ENCODE assay signal across 9 cellular contexts in the genomic region with DNA sequence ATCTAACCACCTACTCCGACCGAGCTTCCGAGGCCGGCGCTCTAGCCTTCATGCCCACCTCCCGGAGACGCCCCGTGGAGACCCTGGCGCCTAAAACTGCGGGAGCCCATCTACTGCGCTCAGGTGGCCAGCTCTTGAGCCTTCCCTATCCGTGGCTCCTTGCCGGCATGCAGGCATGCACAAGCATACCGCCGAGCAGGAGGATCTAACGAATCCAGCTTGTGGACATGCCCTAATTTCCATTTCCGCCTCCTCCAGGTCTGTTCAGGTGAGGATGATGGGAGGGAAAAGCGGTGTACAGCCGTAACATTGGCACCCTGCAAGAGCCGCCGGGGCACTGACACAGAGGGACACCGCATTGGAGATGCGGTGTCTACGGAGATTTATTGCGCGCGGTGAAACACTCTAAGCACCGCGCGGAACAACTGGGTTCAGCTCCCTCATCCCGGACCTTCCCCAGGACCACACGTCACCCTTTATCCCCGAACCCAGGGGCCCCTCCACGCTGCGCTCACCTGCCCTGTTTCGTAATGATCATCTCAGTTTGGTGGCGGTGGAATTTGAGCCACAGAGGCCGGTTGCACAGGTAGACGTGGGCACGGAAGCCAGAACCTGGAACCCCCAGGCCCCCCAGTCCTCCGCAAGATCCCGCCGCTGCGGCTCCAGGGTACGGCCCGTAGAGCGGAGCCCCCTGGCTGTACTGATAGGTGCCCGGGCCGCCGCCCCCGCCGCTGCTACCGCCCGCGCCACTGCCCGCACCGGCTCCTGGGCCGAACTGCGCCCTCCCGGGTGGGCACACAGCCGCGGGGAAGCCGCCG. TPM values are rescaled to one million over a fixed set of nuclear protein-coding genes. Genes with fewer than 3 reads are reported as not detected.
A peak's percentile ranks its signal among the peaks of the same experiment; 100 is the strongest.
DNase-seq lines count a peak whose midpoint lies in the region; ATAC-seq, FAIRE-seq and TF ChIP-seq lines count a peak whose summit lies in the region.
"Had no signal": no experiment of that assay in that cellular context is flagged by ENCODE, and none has a peak within 500 bp of the region (broad histone marks: within the 10 kb centered on the region; RNA-seq: fewer than 3 reads in every experiment).

No MANE protein-coding gene starts in this region.

- ATAC-seq in A549 (peak; percentile 83 to 87), psoas muscle (peak in 2 of 4 donors; percentile 4 to 67)

- H3K36me3 ChIP-seq in Peyer's patch (no peaks in the 10 kb centered on the region), esophagus squamous epithelium (no peaks in the 10 kb centered on the region), psoas muscle (ENCODE audit: insufficient read depth in 1 of 2, low read depth in 1 of 2) (no peaks in the 10 kb centered on the region)

- no peak for FAIRE-seq in A549 (lab: Jason Lieb, UNC)
- FAIRE-seq: endometrium had no signal

- POLR2A ChIA-PET in A549 (lab: Yijun Ruan, JAX): interaction anchor here (0.5 to 2.3 kb wide), 7 partner anchors 9 to 628 kb away, joined by 3 to 15 read pairs (median 5); a partner anchor contains a TSS

- intact Hi-C loops in esophagus squamous epithelium (cut with DNase I) (no loop called here), psoas muscle (cut with DNase I) (no loop called here)

- TF ChIP-seq POLR2A in A549 (IDR thresholded peaks at IDR 0.05; ENCODE audit: low read length): no peak
- peak; percentile 15 for TF ChIP-seq POLR2A in GM19193 (IDR thresholded peaks at IDR 0.05; ENCODE audit: extremely low read depth, insufficient read depth, insufficient read length)
- no peak for TF ChIP-seq POLR2A in Peyer's patch (IDR thresholded peaks at IDR 0.05)
- TF ChIP-seq POLR2A in esophagus squamous epithelium (IDR thresholded peaks at IDR 0.05): no peak

- H3K4me2 ChIP-seq in A549: peak overlapping the region; percentile 95

- TF ChIP-seq EP300 in A549 (IDR thresholded peaks at IDR 0.05): no peak

- H3K4me1 ChIP-seq in A549: peaks cover 4% of the 10 kb centered on the region
- peaks cover 0 to 35% (median 9%) of the 10 kb centered on the region in 4 donors for H3K4me1 ChIP-seq in Peyer's patch
- H3K4me1 ChIP-seq in esophagus squamous epithelium: peaks cover 30 to 42% (median 33%) of the 10 kb centered on the region in 3 donors
- H3K4me1 ChIP-seq in psoas muscle: peaks cover 19% of the 10 kb centered on the region

- 36% methylated on average over 34 of the region's 64 CpGs for WGBS in A549 (ENCODE audit: missing lambda C conversion rate)
- WGBS in esophagus squamous epithelium, 2 donors: 3 to 7% methylated on average over 11 to 29 of the region's 64 CpGs
- WGBS in psoas muscle, 3 donors: 1 to 3% (median 2%) methylated on average over 57 to 64 of the region's 64 CpGs

- H3K9me3 ChIP-seq in A549 (no peaks in the 10 kb centered on the region), Peyer's patch (no peaks in the 10 kb centered on the region), esophagus squamous epithelium (no peaks in the 10 kb centered on the region), psoas muscle (no peaks in the 10 kb centered on the region)

- no peak; a peak in 1 of 5 replicates for TF ChIP-seq RAD21 in A549 (conservative IDR thresholded peaks at IDR 0.05 in 1 of 2, IDR thresholded peaks at IDR 0.05 in 1 of 2)

- peak overlapping the region; percentile 77 to 94 for H3K27ac ChIP-seq in A549
- peak overlapping the region in 1 of 4 donors; percentile 58 for H3K27ac ChIP-seq in Peyer's patch
- H3K27ac ChIP-seq in esophagus squamous epithelium: no peak overlapping the region
- no peak overlapping the region for H3K27ac ChIP-seq in psoas muscle

- peaks cover 0 to 34% of the 10 kb centered on the region in 2 donors for H3K27me3 ChIP-seq in Peyer's patch
- peaks cover 14 to 100% (median 35%) of the 10 kb centered on the region in 4 donors for H3K27me3 ChIP-seq in esophagus squamous epithelium
- peaks cover 12 to 100% (median 42%) of the 10 kb centered on the region in 3 donors for H3K27me3 ChIP-seq in psoas muscle (ENCODE audit: insufficient read depth in 3 of 3, low read length in 2 of 3)

- DNase-seq in A549 (ENCODE audit: low read depth in 1 of 2, low spot score in 1 of 2) (peak in 1 of 2 experiments; percentile 34), Peyer's patch (no peak), esophagus squamous epithelium (lab: John Stamatoyannopoulos, UW) (no peak), psoas muscle (no peak), NCI-H82 (lab: John Stamatoyannopoulos, UW) (no peak), AML-193 (lab: John Stamatoyannopoulos, UW) (no peak)
- DNase-seq in activated CD4-positive, CD25-positive, alpha-beta regulatory T cell treated with anti-CD3 and anti-CD28 coated beads, Interleukin-2, amount 50 U/mL, for 72 hours: no peak

- CTCF ChIA-PET in A549 (lab: Yijun Ruan, JAX): interaction anchor here (0.6 to 6.1 kb wide), 55 partner anchors 9 to 1811 kb away, joined by 3 to 74 read pairs (median 4); a partner anchor contains a TSS

- no peak for TF ChIP-seq CTCF in A549 (IDR thresholded peaks at IDR 0.05)
- TF ChIP-seq CTCF in Peyer's patch (IDR thresholded peaks at IDR 0.05): peak in 1 of 6 experiments; percentile 27
- no peak for TF ChIP-seq CTCF in esophagus squamous epithelium (IDR thresholded peaks at IDR 0.05)
- no peak for TF ChIP-seq CTCF in psoas muscle (IDR thresholded peaks at IDR 0.05)

- H3K4me3 ChIP-seq in A549: peak overlapping the region; percentile 58
- H3K4me3 ChIP-seq in Peyer's patch: peak overlapping the region; percentile 39 to 57 (median 54)
- H3K4me3 ChIP-seq in esophagus squamous epithelium: peak overlapping the region; percentile 32 to 64 (median 42)
- H3K4me3 ChIP-seq in psoas muscle: peak overlapping the region; percentile 70

TF ChIP-seq in A549, 52 proteins besides CTCF, POLR2A, EP300 and RAD21:
- no peak for TF ChIP-seq HEYL (CRISPR knock-in tag; IDR thresholded peaks at IDR 0.05)
- TF ChIP-seq KDM5A (IDR thresholded peaks at IDR 0.05): peak; percentile 52; the same call in 1 of the 2 replicates
- TF ChIP-seq BHLHE40 (IDR thresholded peaks at IDR 0.05; ENCODE audit: low read depth, low read length): no peak
- no peak for TF ChIP-seq CBX8 (IDR thresholded peaks at IDR 0.05)
- TF ChIP-seq, protein P1, sequence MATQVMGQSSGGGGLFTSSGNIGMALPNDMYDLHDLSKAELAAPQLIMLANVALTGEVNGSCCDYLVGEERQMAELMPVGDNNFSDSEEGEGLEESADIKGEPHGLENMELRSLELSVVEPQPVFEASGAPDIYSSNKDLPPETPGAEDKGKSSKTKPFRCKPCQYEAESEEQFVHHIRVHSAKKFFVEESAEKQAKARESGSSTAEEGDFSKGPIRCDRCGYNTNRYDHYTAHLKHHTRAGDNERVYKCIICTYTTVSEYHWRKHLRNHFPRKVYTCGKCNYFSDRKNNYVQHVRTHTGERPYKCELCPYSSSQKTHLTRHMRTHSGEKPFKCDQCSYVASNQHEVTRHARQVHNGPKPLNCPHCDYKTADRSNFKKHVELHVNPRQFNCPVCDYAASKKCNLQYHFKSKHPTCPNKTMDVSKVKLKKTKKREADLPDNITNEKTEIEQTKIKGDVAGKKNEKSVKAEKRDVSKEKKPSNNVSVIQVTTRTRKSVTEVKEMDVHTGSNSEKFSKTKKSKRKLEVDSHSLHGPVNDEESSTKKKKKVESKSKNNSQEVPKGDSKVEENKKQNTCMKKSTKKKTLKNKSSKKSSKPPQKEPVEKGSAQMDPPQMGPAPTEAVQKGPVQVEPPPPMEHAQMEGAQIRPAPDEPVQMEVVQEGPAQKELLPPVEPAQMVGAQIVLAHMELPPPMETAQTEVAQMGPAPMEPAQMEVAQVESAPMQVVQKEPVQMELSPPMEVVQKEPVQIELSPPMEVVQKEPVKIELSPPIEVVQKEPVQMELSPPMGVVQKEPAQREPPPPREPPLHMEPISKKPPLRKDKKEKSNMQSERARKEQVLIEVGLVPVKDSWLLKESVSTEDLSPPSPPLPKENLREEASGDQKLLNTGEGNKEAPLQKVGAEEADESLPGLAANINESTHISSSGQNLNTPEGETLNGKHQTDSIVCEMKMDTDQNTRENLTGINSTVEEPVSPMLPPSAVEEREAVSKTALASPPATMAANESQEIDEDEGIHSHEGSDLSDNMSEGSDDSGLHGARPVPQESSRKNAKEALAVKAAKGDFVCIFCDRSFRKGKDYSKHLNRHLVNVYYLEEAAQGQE (IDR thresholded peaks at IDR 0.05): no peak
- TF ChIP-seq POLR2AphosphoS2 (conservative IDR thresholded peaks at IDR 0.05; ENCODE audit: low read length): no peak

RNA-seq across cellular contexts. Expression of a gene that starts 1.0 kb away (rescaled TPM):
- polyA plus RNA-seq in A549 (2011; rRNA removed): 1.2 and 1.6 TPM in 2 replicates
- polyA plus RNA-seq in A549 (2012; cell fraction: cytosol; rRNA removed): 0.57 and 0.74 TPM in 2 replicates
- 0.72 and 0.87 TPM in 2 replicates for polyA plus RNA-seq in A549 (2012; cell fraction: nucleus; rRNA removed)
- polyA plus RNA-seq in A549 (2017; fragmentation: RNase III; extraction: RNeasy Plus Mini Kit Qiagen cat#74134 plus additional on column Dnase treatment): 0.74 to 1.0 TPM (median 0.84 TPM) in 3 replicates
- 0.83 and 1.7 TPM in 2 replicates for polyA minus RNA-seq in A549 (2011; rRNA and poly(A)+ RNA removed)
- under 1 TPM in 1 of 4 donors, not detected in 3; 0.70 TPM for total RNA-seq in Peyer's patch
- total RNA-seq in esophagus squamous epithelium: under 1 TPM in 3 of 4 donors, not detected in 1; 0.18 to 0.23 (median 0.19) TPM
- under 1 TPM in 3 of 4 donors, not detected in 1; 0.07 to 0.15 (median 0.09) TPM for total RNA-seq in psoas muscle
- under 1 TPM in 2 of 3 donors, not detected in 1; 0.01 to 0.03 TPM for polyA plus RNA-seq in psoas muscle

Comparison
In these comparisons a context has a peak if more than half of its experiments do, and no peak if none do; other contexts are left out.
1. H3K27ac ChIP-seq: peak in A549 (2 of 2); none in esophagus squamous epithelium (0 of 4) and psoas muscle (single experiment).
2. Peak in every context shown above with its lines, with median percentiles within 50 percentile points of each other: H3K4me3 ChIP-seq.